ENCODE assay signal across 1 cellular context in the genomic region with DNA sequence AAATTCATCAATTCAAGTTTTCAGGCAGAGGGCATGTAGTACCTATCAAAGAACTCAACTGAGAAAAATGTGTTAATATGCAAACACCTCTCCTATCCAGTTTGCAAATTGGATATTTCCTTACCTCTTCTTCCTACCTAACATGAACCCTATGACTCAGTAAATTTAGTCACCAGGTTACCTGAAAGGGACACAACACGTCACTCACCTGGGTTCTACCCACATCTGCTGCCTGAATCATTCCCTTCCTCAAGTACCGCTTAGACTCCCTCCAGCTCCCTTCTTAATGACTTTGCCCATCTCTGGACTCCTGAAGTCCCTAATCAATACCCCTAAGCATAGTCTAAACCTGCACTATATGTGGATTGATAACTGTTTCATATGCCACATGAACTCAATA.
TF ChIP-seq lines count a peak whose summit lies in the region.

No MANE protein-coding gene starts in this region.

TF ChIP-seq in HepG2, 621 proteins besides CTCF, POLR2A, EP300 and RAD21:
- TF ChIP-seq CREB1 (IDR thresholded peaks at IDR 0.05) = peak; percentile 54
- TF ChIP-seq CREB1 (CRISPR knock-in tag; IDR thresholded peaks at IDR 0.05) = no peak
- TF ChIP-seq HNF4G (IDR thresholded peaks at IDR 0.05; ENCODE audit: borderline replicate concordance, low read depth, low read length) = no peak
- TF ChIP-seq HNF4G (CRISPR knock-in tag; IDR thresholded peaks at IDR 0.05; ENCODE audit: borderline replicate concordance, low read depth) = no peak
- TF ChIP-seq ZNF567 (CRISPR knock-in tag; IDR thresholded peaks at IDR 0.05; ENCODE audit: borderline replicate concordance) = no peak
